ENCODE assay signal across 1 cellular context in the genomic region with DNA sequence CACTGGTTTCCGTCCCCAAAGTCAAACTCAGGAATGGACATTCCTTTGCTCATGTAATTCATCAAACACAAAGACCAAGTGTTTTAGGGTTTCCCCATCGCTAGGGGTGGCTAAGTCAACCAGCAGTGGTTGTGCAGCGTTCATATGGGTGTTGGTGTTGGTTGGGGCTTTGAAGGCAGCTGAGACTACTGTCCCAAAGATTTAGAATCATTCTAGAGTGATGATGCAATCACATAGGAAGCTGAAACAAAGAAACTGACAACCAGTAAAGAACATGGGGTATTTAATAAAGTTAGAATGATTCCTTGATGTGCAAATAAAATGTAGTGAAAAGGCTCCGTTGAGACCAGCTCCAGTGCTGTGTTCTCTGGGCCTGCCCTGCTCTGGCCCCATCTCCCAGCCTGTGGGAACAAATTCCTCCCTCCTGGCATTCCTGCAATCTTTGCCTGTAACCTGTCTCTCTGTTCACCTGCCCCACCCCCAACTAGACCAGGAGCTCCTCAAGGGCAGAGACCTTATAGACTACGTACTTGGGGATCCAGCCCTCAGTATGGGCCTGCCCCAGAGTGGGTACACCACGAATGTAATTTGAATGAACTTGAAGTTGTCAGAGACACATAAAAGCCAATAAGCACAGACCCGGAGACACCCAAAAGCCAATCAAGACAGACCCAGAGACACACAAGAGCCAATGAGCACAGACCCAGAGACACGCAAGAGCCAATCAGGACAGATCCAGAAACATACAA.
TF ChIP-seq lines count a peak whose summit lies in the region.

No MANE protein-coding gene starts in this region.

TF ChIP-seq in IMR-90, 13 proteins besides CTCF, POLR2A, EP300 and RAD21:
- no peak for TF ChIP-seq MAFK (IDR thresholded peaks at IDR 0.05; ENCODE audit: low read depth, low read length)
- TF ChIP-seq CEBPB (IDR thresholded peaks at IDR 0.05; ENCODE audit: low read depth, low read length), result peak; percentile 71
- no peak for TF ChIP-seq MXI1 (IDR thresholded peaks at IDR 0.05; ENCODE audit: borderline replicate concordance, low read depth, low read length)
- TF ChIP-seq, protein P1, sequence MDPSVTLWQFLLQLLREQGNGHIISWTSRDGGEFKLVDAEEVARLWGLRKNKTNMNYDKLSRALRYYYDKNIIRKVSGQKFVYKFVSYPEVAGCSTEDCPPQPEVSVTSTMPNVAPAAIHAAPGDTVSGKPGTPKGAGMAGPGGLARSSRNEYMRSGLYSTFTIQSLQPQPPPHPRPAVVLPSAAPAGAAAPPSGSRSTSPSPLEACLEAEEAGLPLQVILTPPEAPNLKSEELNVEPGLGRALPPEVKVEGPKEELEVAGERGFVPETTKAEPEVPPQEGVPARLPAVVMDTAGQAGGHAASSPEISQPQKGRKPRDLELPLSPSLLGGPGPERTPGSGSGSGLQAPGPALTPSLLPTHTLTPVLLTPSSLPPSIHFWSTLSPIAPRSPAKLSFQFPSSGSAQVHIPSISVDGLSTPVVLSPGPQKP (IDR thresholded peaks at IDR 0.05; ENCODE audit: borderline replicate concordance, low read depth, low read length), result no peak
- TF ChIP-seq CHD1 (IDR thresholded peaks at IDR 0.05; ENCODE audit: low read depth, low read length), result no peak
- TF ChIP-seq, protein P2, sequence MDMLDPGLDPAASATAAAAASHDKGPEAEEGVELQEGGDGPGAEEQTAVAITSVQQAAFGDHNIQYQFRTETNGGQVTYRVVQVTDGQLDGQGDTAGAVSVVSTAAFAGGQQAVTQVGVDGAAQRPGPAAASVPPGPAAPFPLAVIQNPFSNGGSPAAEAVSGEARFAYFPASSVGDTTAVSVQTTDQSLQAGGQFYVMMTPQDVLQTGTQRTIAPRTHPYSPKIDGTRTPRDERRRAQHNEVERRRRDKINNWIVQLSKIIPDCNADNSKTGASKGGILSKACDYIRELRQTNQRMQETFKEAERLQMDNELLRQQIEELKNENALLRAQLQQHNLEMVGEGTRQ (IDR thresholded peaks at IDR 0.05; ENCODE audit: low read depth, low read length), result no peak
TF ChIP-seq in IMR-90: peak in this region for 1.
